In genomic region chr10:125283191-125283590, GRCh38 we compare ENCODE assay signal across 13 cellular contexts.
DNase-seq lines count a peak whose midpoint lies in the region; ATAC-seq and TF ChIP-seq lines count a peak whose summit lies in the region.
"Had no signal": no experiment of that assay in that cellular context is flagged by ENCODE, and none has a peak within 500 bp of the region (broad histone marks: within the 10 kb centered on the region; RNA-seq: fewer than 3 reads in every experiment).

No MANE protein-coding gene starts in this region.

- no peak overlapping the region for H4K8ac ChIP-seq in H9 (replicated peaks; ENCODE audit: insufficient read length, low read depth, low read length)

- H3T11ph ChIP-seq in H9 (ENCODE audit: low read length) = no peak overlapping the region

- CTCF ChIA-PET in Caco-2 (lab: Charles Lee) = no interaction called here
- CTCF ChIA-PET in CD4-positive, alpha-beta memory T cell (lab: Charles Lee; ENCODE audit: partially characterized antibody) = no interaction called here

- H3K4me1 Mint-ChIP-seq in H9 (peaks cover 0 to 3% of the 10 kb centered on the region in 2 experiments; a peak in 1 of 4 replicates), endodermal cell (no peaks in the 10 kb centered on the region), osteocyte (ENCODE audit: unreplicated experiment) (no peaks in the 10 kb centered on the region), Caco-2 (ENCODE audit: low read depth, unreplicated experiment) (no peaks in the 10 kb centered on the region)
- no peaks in the 10 kb centered on the region for H3K4me1 Mint-ChIP-seq in CD4-positive, alpha-beta memory T cell

- TF ChIP-seq CTCF in H9 (conservative IDR thresholded peaks at IDR 0.05) (peak; percentile 20; the same call in 1 of the 3 replicates), endodermal cell (conservative IDR thresholded peaks at IDR 0.05) (peak; percentile 47), osteocyte (IDR thresholded peaks at IDR 0.05) (no peak), Caco-2 (IDR thresholded peaks at IDR 0.05; ENCODE audit: insufficient read depth in 1 of 2, low read depth in 1 of 2, low read length in 1 of 2, severe bottlenecking in 1 of 2, unreplicated experiment in 1 of 2) (peak in 1 of 2 experiments; percentile 22)

- no CpG with 5 or more reads among the region's 4 CpGs for WGBS in H9 (ENCODE audit: extremely low coverage, insufficient read length, low lambda C conversion rate)
- WGBS in endodermal cell (ENCODE audit: insufficient coverage in 1 of 2, insufficient read length in 1 of 2), 2 experiments = 67 to 85% methylated on average over 1 to 4 of the region's 4 CpGs

- no peak overlapping the region for H3K27ac Mint-ChIP-seq in H9
- no peak overlapping the region for H3K27ac Mint-ChIP-seq in endodermal cell
- no peak overlapping the region for H3K27ac Mint-ChIP-seq in osteocyte (ENCODE audit: unreplicated experiment)
- no peak overlapping the region for H3K27ac Mint-ChIP-seq in Caco-2 (ENCODE audit: unreplicated experiment)
- no peak overlapping the region for H3K27ac Mint-ChIP-seq in CD4-positive, alpha-beta memory T cell
- H3K27ac Mint-ChIP-seq: CD4-positive, alpha-beta T cell; HFFc6 had no signal

- no peaks in the 10 kb centered on the region for H3K79me1 ChIP-seq in H9 (ENCODE audit: insufficient read depth, low read depth, low read length, poor library complexity, severe bottlenecking)

- H3K9ac ChIP-seq in H9 (ENCODE audit: extremely low read depth, insufficient read length, low read length) (no peak overlapping the region), endodermal cell (ENCODE audit: extremely low read depth, low read length, poor library complexity, severe bottlenecking) (no peak overlapping the region)

- DNase-seq in H9 (peak; percentile 55), NCI-H748 treated with DMSO at 0.1 percent for 48 hours (lab: John Stamatoyannopoulos, UW) (peak; percentile 19), endodermal cell (peak; percentile 75), osteocyte (ENCODE audit: extremely low spot score, unreplicated experiment) (peak; percentile 23), T1000 (lab: John Stamatoyannopoulos, UW) (no peak), Caco-2 (no peak)
- DNase-seq in CD4-positive, alpha-beta memory T cell = no peak
- DNase-seq: CD4-positive, alpha-beta T cell; HFFc6; NCI-H2029 treated with DMSO at 0.1 percent for 48 hours; posterior cingulate gyrus; Right ventricle myocardium superior had no signal

- intact Hi-C loops in Caco-2 (cut with micrococcal nuclease; ENCODE audit: unreplicated experiment) = no loop called here
- intact Hi-C loops in CD4-positive, alpha-beta memory T cell (cut with micrococcal nuclease) = no loop called here

- H2AK5ac ChIP-seq in H9 (ENCODE audit: insufficient read length, low read length) = no peak overlapping the region

- H3K14ac ChIP-seq in H9 (ENCODE audit: insufficient read depth, low read length) = no peak overlapping the region

- no TSS peak for BruUV-seq in Caco-2 (replicated peaks; lab: Mats Ljungman, UMichigan)

- H2BK5ac ChIP-seq in H9 (ENCODE audit: insufficient read length, low read length) = no peak overlapping the region

- H2BK12ac ChIP-seq in H9 (ENCODE audit: insufficient read length, low read depth, low read length) = no peak overlapping the region

- no peaks in the 10 kb centered on the region for H4K20me1 ChIP-seq in H9 (ENCODE audit: control insufficient read depth, insufficient read depth, insufficient read length)

- H3K79me2 ChIP-seq in H9 (ENCODE audit: insufficient read depth, low read length) = no peaks in the 10 kb centered on the region

- H3K36me3 Mint-ChIP-seq in H9 (ENCODE audit: insufficient read depth in 1 of 3, low read depth in 3 of 3) (no peaks in the 10 kb centered on the region; a peak in 4 of 7 replicates), endodermal cell (ENCODE audit: low read depth) (no peaks in the 10 kb centered on the region), osteocyte (ENCODE audit: unreplicated experiment) (no peaks in the 10 kb centered on the region), Caco-2 (ENCODE audit: insufficient read depth, unreplicated experiment) (no peaks in the 10 kb centered on the region)
- peaks cover 0 to 3% of the 10 kb centered on the region in 2 donors for H3K36me3 Mint-ChIP-seq in CD4-positive, alpha-beta memory T cell

- H3K4me3 ChIP-seq in endodermal cell (ENCODE audit: low read length) (no peak overlapping the region), Caco-2 (ENCODE audit: low read depth, low read length) (no peak overlapping the region)
- H3K4me3 ChIP-seq in CD4-positive, alpha-beta memory T cell (ENCODE audit: low read length in 2 of 2) = no peak overlapping the region

- no peak overlapping the region for H3K56ac ChIP-seq in H9 (ENCODE audit: insufficient read length, low read depth, low read length)

- H3K27me3 ChIP-seq in H9 (ENCODE audit: insufficient read depth, low read length) (no peaks in the 10 kb centered on the region), endodermal cell (ENCODE audit: control insufficient read depth, insufficient read depth, low read length, poor library complexity, severe bottlenecking) (peaks cover 8% of the 10 kb centered on the region), Caco-2 (replicated peaks; ENCODE audit: control insufficient read depth, insufficient read depth, low read length) (no peaks in the 10 kb centered on the region)
- H3K27me3 ChIP-seq in CD4-positive, alpha-beta memory T cell (ENCODE audit: insufficient read depth, low read length) = no peaks in the 10 kb centered on the region

- H3K4me2 ChIP-seq in H9 (ENCODE audit: insufficient read depth, insufficient read length, low read length) = no peak overlapping the region

- no peak overlapping the region for H4K91ac ChIP-seq in H9 (ENCODE audit: insufficient read length, low read depth, low read length)

- H3K36me3 ChIP-seq in endodermal cell (ENCODE audit: control insufficient read depth, insufficient read depth, low read length) (no peaks in the 10 kb centered on the region), Caco-2 (ENCODE audit: control insufficient read depth, insufficient read depth, low read length) (no peaks in the 10 kb centered on the region)
- no peaks in the 10 kb centered on the region for H3K36me3 ChIP-seq in CD4-positive, alpha-beta memory T cell (ENCODE audit: insufficient read depth, low read length)

- H4K5ac ChIP-seq in H9 (ENCODE audit: insufficient read length, low read depth, low read length) = no peak overlapping the region

- H3K4me3 Mint-ChIP-seq in H9 = no peak overlapping the region
- H3K4me3 Mint-ChIP-seq in endodermal cell = no peak overlapping the region
- H3K4me3 Mint-ChIP-seq in osteocyte (ENCODE audit: unreplicated experiment) = no peak overlapping the region
- H3K4me3 Mint-ChIP-seq in Caco-2 (ENCODE audit: unreplicated experiment) = no peak overlapping the region
- H3K4me3 Mint-ChIP-seq in CD4-positive, alpha-beta memory T cell = no peak overlapping the region
- H3K4me3 Mint-ChIP-seq: CD4-positive, alpha-beta T cell; HFFc6 had no signal

- H3K27ac ChIP-seq in H9 (ENCODE audit: insufficient read length, low read depth, low read length) (no peak overlapping the region), endodermal cell (ENCODE audit: low read depth, low read length) (no peak overlapping the region)
- no peak overlapping the region for H3K27ac ChIP-seq in CD4-positive, alpha-beta memory T cell (ENCODE audit: low read depth, low read length)

- ATAC-seq in HG02759 (IDR thresholded peaks at IDR 0.05; ENCODE audit: unreplicated experiment) = no peak

- no peak overlapping the region for H2BK15ac ChIP-seq in H9 (ENCODE audit: low read depth, low read length)

- POLR2A ChIA-PET in Caco-2 (lab: Charles Lee) = no interaction called here
- POLR2A ChIA-PET in CD4-positive, alpha-beta memory T cell (lab: Charles Lee; ENCODE audit: partially characterized antibody) = no interaction called here

- H3K9me3 Mint-ChIP-seq in H9 (peaks cover 4 to 5% of the 10 kb centered on the region in 2 experiments; a peak in 3 of 5 replicates), endodermal cell (peaks cover 3% of the 10 kb centered on the region), osteocyte (ENCODE audit: unreplicated experiment) (no peaks in the 10 kb centered on the region), Caco-2 (ENCODE audit: unreplicated experiment) (peaks cover 9% of the 10 kb centered on the region)
- peaks cover 0 to 16% (median 5%) of the 10 kb centered on the region in 8 donors for H3K9me3 Mint-ChIP-seq in CD4-positive, alpha-beta memory T cell
- H3K9me3 Mint-ChIP-seq: HFFc6 had no signal

- H3K9me3 ChIP-seq in H9 (ENCODE audit: control insufficient read depth, low read depth, low read length) = no peaks in the 10 kb centered on the region
- H3K9me3 ChIP-seq in endodermal cell (ENCODE audit: control insufficient read depth, low read length) = no peaks in the 10 kb centered on the region
- no peaks in the 10 kb centered on the region for H3K9me3 ChIP-seq in Caco-2
- no peaks in the 10 kb centered on the region for H3K9me3 ChIP-seq in CD4-positive, alpha-beta memory T cell (ENCODE audit: control insufficient read depth in 1 of 2, low read length in 2 of 2)

- H2BK120ac ChIP-seq in H9 (ENCODE audit: low read depth, low read length, poor library complexity, severe bottlenecking) = no peak overlapping the region

- H3K27me3 Mint-ChIP-seq in H9 (ENCODE audit: low read depth) = peaks cover 47% of the 10 kb centered on the region
- peaks cover 21% of the 10 kb centered on the region for H3K27me3 Mint-ChIP-seq in endodermal cell (ENCODE audit: insufficient read depth)
- peaks cover 41% of the 10 kb centered on the region for H3K27me3 Mint-ChIP-seq in osteocyte (ENCODE audit: unreplicated experiment)
- H3K27me3 Mint-ChIP-seq in Caco-2 (ENCODE audit: insufficient read depth, unreplicated experiment) = peaks cover 10% of the 10 kb centered on the region
- H3K27me3 Mint-ChIP-seq in CD4-positive, alpha-beta memory T cell = peaks cover 5% of the 10 kb centered on the region in 2 donors

- no peak overlapping the region for H3K18ac ChIP-seq in H9 (ENCODE audit: insufficient read length, low read depth, low read length)

- no peak overlapping the region for H2BK20ac ChIP-seq in H9 (ENCODE audit: low read depth, low read length, poor library complexity, severe bottlenecking)

- no peaks in the 10 kb centered on the region for H3K23me2 ChIP-seq in H9 (ENCODE audit: insufficient read length, low read depth, low read length, poor library complexity, severe bottlenecking)

- H3K4me1 ChIP-seq in H9 (ENCODE audit: insufficient read depth, low read length) = no peaks in the 10 kb centered on the region
- no peaks in the 10 kb centered on the region for H3K4me1 ChIP-seq in endodermal cell (ENCODE audit: control insufficient read depth, insufficient read depth, low read length)
- H3K4me1 ChIP-seq in Caco-2 = no peaks in the 10 kb centered on the region
- H3K4me1 ChIP-seq in CD4-positive, alpha-beta memory T cell (ENCODE audit: insufficient read depth, low read length) = no peaks in the 10 kb centered on the region

- no peak overlapping the region for H2AFZ ChIP-seq in H9 (ENCODE audit: low read length)

- no peak overlapping the region for H3K4ac ChIP-seq in H9 (ENCODE audit: low read depth, low read length)

- no peak overlapping the region for H3K23ac ChIP-seq in H9 (ENCODE audit: insufficient read length, low read depth, low read length)

Comparison
In these comparisons a context has a peak if more than half of its experiments do, and no peak if none do; other contexts are left out.
1. DNase-seq: peak in H9 (single experiment), NCI-H748 treated with DMSO at 0.1 percent for 48 hours (single experiment), endodermal cell (single experiment) and osteocyte (single experiment); none in T1000 (single experiment), Caco-2 (0 of 2) and CD4-positive, alpha-beta memory T cell (0 of 5).